ENCODE assay signal across 16 cellular contexts in the genomic region with DNA sequence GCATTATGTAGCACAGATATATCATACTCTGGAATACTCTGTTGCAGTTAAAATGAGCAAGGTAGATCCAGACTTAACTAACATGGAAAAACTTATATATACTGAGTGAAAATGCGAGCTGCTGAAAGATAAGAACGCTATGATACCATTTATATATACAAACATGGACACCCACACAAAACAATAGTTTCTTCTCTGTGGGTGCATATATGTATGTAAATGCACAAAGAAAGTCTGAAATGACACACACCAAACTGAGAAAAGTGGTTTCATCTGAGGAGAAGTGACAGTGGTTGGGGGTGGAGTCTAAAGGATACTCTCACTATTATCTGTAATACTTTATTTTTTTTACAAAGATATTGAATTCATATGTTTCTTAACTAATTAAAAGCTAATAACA. TPM values are rescaled to one million over a fixed set of nuclear protein-coding genes. Genes with fewer than 3 reads are reported as not detected.
DNase-seq lines count a peak whose midpoint lies in the region; ATAC-seq, FAIRE-seq and TF ChIP-seq lines count a peak whose summit lies in the region.
"Had no signal": no experiment of that assay in that cellular context is flagged by ENCODE, and none has a peak within 500 bp of the region (broad histone marks: within the 10 kb centered on the region; RNA-seq: fewer than 3 reads in every experiment).

No MANE protein-coding gene starts in this region.

- H3F3A ChIP-seq in MM.1S (ENCODE audit: insufficient read depth, low read length): no peaks in the 10 kb centered on the region

- POLR2A ChIA-PET in naive thymus-derived CD8-positive, alpha-beta T cell (lab: Charles Lee): no interaction called here
- POLR2A ChIA-PET in CD4-positive, alpha-beta memory T cell (lab: Charles Lee; ENCODE audit: partially characterized antibody): no interaction called here

- H3K9me3 ChIP-seq in MM.1S (replicated peaks; ENCODE audit: insufficient read depth, low read length): no peaks in the 10 kb centered on the region
- H3K9me3 ChIP-seq in upper lobe of right lung: no peaks in the 10 kb centered on the region
- no peaks in the 10 kb centered on the region for H3K9me3 ChIP-seq in CD4-positive, alpha-beta memory T cell (ENCODE audit: control insufficient read depth in 1 of 2, low read length in 2 of 2)
- H3K9me3 ChIP-seq: lower lobe of right lung, pancreas, thoracic aorta had no signal

- DNase-seq in naive thymus-derived CD8-positive, alpha-beta T cell: no peak
- DNase-seq in MM.1S: no peak
- DNase-seq in upper lobe of right lung: no peak
- DNase-seq in CD4-positive, alpha-beta memory T cell: no peak
- DNase-seq: amygdala; GOT3; Karpas-422; lower lobe of right lung; NCI-H774; pancreas; stimulated activated CD4-positive, alpha-beta T cell treated with anti-CD3 and anti-CD28 coated beads, Interleukin-2, amount 100 ng/mL, for 48 hours had no signal

- no peaks in the 10 kb centered on the region for H4K20me1 ChIP-seq in MM.1S (ENCODE audit: insufficient read depth, low read length)

- H3K27ac ChIP-seq in MM.1S (ENCODE audit: low read length) (no peak overlapping the region), upper lobe of right lung (no peak overlapping the region)
- no peak overlapping the region for H3K27ac ChIP-seq in CD4-positive, alpha-beta memory T cell (ENCODE audit: low read depth, low read length)
- H3K27ac ChIP-seq: lower lobe of right lung, pancreas, thoracic aorta had no signal

- TF ChIP-seq CTCF in MM.1S (IDR thresholded peaks at IDR 0.05; ENCODE audit: low read length) (no peak), upper lobe of right lung (IDR thresholded peaks at IDR 0.05) (no peak)

- intact Hi-C loops in upper lobe of right lung (cut with DNase I): no loop called here
- intact Hi-C loops in CD4-positive, alpha-beta memory T cell (cut with micrococcal nuclease): no loop called here

- no peak overlapping the region for H3K4me2 ChIP-seq in MM.1S (ENCODE audit: low read depth, low read length)

- no peaks in the 10 kb centered on the region for H3K36me3 Mint-ChIP-seq in naive thymus-derived CD8-positive, alpha-beta T cell
- H3K36me3 Mint-ChIP-seq in CD4-positive, alpha-beta memory T cell: no peaks in the 10 kb centered on the region

- H3K9ac ChIP-seq in MM.1S (ENCODE audit: low read length): no peak overlapping the region

- CTCF ChIA-PET in CD4-positive, alpha-beta memory T cell (lab: Charles Lee; ENCODE audit: partially characterized antibody): no interaction called here

- H3K4me3 ChIP-seq in MM.1S (ENCODE audit: low read length): no peak overlapping the region
- no peak overlapping the region for H3K4me3 ChIP-seq in upper lobe of right lung
- no peak overlapping the region for H3K4me3 ChIP-seq in CD4-positive, alpha-beta memory T cell (ENCODE audit: low read length in 2 of 2)
- H3K4me3 ChIP-seq: lower lobe of right lung, pancreas, thoracic aorta had no signal

- H3K27me3 ChIP-seq in MM.1S (replicated peaks; ENCODE audit: insufficient read depth, low read length) (no peaks in the 10 kb centered on the region), upper lobe of right lung (no peaks in the 10 kb centered on the region)
- H3K27me3 ChIP-seq in CD4-positive, alpha-beta memory T cell (ENCODE audit: insufficient read depth, low read length): no peaks in the 10 kb centered on the region
- H3K27me3 ChIP-seq: pancreas had no signal

- no peak overlapping the region for H3K27ac Mint-ChIP-seq in naive thymus-derived CD8-positive, alpha-beta T cell
- no peak overlapping the region for H3K27ac Mint-ChIP-seq in CD4-positive, alpha-beta memory T cell

- H3K9me2 ChIP-seq in MM.1S (replicated peaks; ENCODE audit: insufficient read depth, low read length): no peaks in the 10 kb centered on the region

- H3K79me2 ChIP-seq in MM.1S (ENCODE audit: low read length): no peaks in the 10 kb centered on the region

- H3K4me1 Mint-ChIP-seq in naive thymus-derived CD8-positive, alpha-beta T cell: no peaks in the 10 kb centered on the region
- no peaks in the 10 kb centered on the region for H3K4me1 Mint-ChIP-seq in CD4-positive, alpha-beta memory T cell

- ATAC-seq in GM18873 (IDR thresholded peaks at IDR 0.05; ENCODE audit: low FRiP score, unreplicated experiment): peak; percentile 91
- peak; percentile 98 for ATAC-seq in GM21786 (IDR thresholded peaks at IDR 0.05; ENCODE audit: unreplicated experiment)
- peak; percentile 84 for ATAC-seq in HG03175 (IDR thresholded peaks at IDR 0.05; ENCODE audit: unreplicated experiment)
- ATAC-seq in naive thymus-derived CD8-positive, alpha-beta T cell: no peak
- ATAC-seq in upper lobe of right lung: no peak
- ATAC-seq: lower lobe of right lung, pancreas had no signal

- H3K4me1 ChIP-seq in MM.1S (ENCODE audit: low read length) (no peaks in the 10 kb centered on the region), upper lobe of right lung (no peaks in the 10 kb centered on the region)
- no peaks in the 10 kb centered on the region for H3K4me1 ChIP-seq in CD4-positive, alpha-beta memory T cell (ENCODE audit: insufficient read depth, low read length)
- H3K4me1 ChIP-seq: lower lobe of right lung, pancreas had no signal

- peaks cover 0 to 15% (median 2%) of the 10 kb centered on the region in 9 donors for H3K9me3 Mint-ChIP-seq in naive thymus-derived CD8-positive, alpha-beta T cell
- H3K9me3 Mint-ChIP-seq in CD4-positive, alpha-beta memory T cell: peaks cover 0 to 3% (median 0%) of the 10 kb centered on the region in 8 donors

- no peak overlapping the region for H2AFZ ChIP-seq in MM.1S (ENCODE audit: low read length)

- no peak overlapping the region for H3K4me3 Mint-ChIP-seq in naive thymus-derived CD8-positive, alpha-beta T cell
- no peak overlapping the region for H3K4me3 Mint-ChIP-seq in CD4-positive, alpha-beta memory T cell

- peak; percentile 15 for FAIRE-seq in G401.6 (lab: Jason Lieb, UNC)
- FAIRE-seq: pancreas had no signal

- peaks cover 3 to 16% (median 4%) of the 10 kb centered on the region in 5 donors for H3K27me3 Mint-ChIP-seq in naive thymus-derived CD8-positive, alpha-beta T cell
- peaks cover 2 to 4% of the 10 kb centered on the region in 2 donors for H3K27me3 Mint-ChIP-seq in CD4-positive, alpha-beta memory T cell

- H3K36me3 ChIP-seq in MM.1S (replicated peaks; ENCODE audit: insufficient read depth, low read length): no peaks in the 10 kb centered on the region
- H3K36me3 ChIP-seq in upper lobe of right lung: no peaks in the 10 kb centered on the region
- H3K36me3 ChIP-seq in CD4-positive, alpha-beta memory T cell (ENCODE audit: insufficient read depth, low read length): no peaks in the 10 kb centered on the region
- H3K36me3 ChIP-seq: lower lobe of right lung, pancreas, thoracic aorta had no signal

RNA-seq across cellular contexts. Expression of a gene that starts 12.2 kb away (rescaled TPM):
- total RNA-seq in naive thymus-derived CD8-positive, alpha-beta T cell: not detected
- polyA plus RNA-seq in naive thymus-derived CD8-positive, alpha-beta T cell: not detected
- total RNA-seq in upper lobe of right lung: 11.1 TPM
- not detected for total RNA-seq in CD4-positive, alpha-beta memory T cell
- polyA plus RNA-seq in CD4-positive, alpha-beta memory T cell: not detected

Comparison
In these comparisons a context has a peak if more than half of its experiments do, and no peak if none do; other contexts are left out.
1. ATAC-seq: peak in GM18873 (single experiment), GM21786 (single experiment) and HG03175 (single experiment); none in naive thymus-derived CD8-positive, alpha-beta T cell (0 of 2) and upper lobe of right lung (single experiment).
2. RNA of a gene that starts 12.2 kb away (total RNA-seq): 11.1 TPM in upper lobe of right lung (single experiment); not detected in CD4-positive, alpha-beta memory T cell and not detected in naive thymus-derived CD8-positive, alpha-beta T cell; every median in the first group is over 10 times any median in the second.